Comparison of ENCODE assay signal across 1 cellular context in genomic region chr3:11310258-11310657, GRCh38.
A peak's percentile ranks its signal among the peaks of the same experiment; 100 is the strongest.
TF ChIP-seq lines count a peak whose summit lies in the region.

No MANE protein-coding gene starts in this region.

TF ChIP-seq in K562, 482 proteins besides CTCF, POLR2A, EP300 and RAD21 (continued from another document):
- TF ChIP-seq NEUROD1 (IDR thresholded peaks at IDR 0.05; ENCODE audit: borderline replicate concordance, low read depth, low read length, partially characterized antibody) (no peak), IRF9 (tag; IDR thresholded peaks at IDR 0.05) (no peak), KLF16 (IDR thresholded peaks at IDR 0.05) (no peak), ZSCAN32 (CRISPR knock-in tag; IDR thresholded peaks at IDR 0.05) (no peak), BDP1 (IDR thresholded peaks at IDR 0.05; ENCODE audit: insufficient read depth, insufficient read length) (no peak), EP400 (IDR thresholded peaks at IDR 0.05) (no peak), DPF2 (IDR thresholded peaks at IDR 0.05) (0 out of 2 replicates have a peak, but pooled peaks have one; percentile 24), RBM39 (optimal IDR thresholded peaks at IDR 0.05; ENCODE audit: low read depth, low read length) (no peak), NFXL1 (CRISPR knock-in tag; IDR thresholded peaks at IDR 0.05) (no peak), BRF1 (IDR thresholded peaks at IDR 0.05; ENCODE audit: borderline replicate concordance, extremely low read depth, insufficient read length) (no peak), KDM1A (IDR thresholded peaks at IDR 0.05) (peak; percentile 28 to 39; a peak in 1 of 4 replicates), NCOA2 (IDR thresholded peaks at IDR 0.05; ENCODE audit: partially characterized antibody in 2 of 2) (no peak), EGR1 (conservative IDR thresholded peaks at IDR 0.05) (0 out of 2 replicates have a peak, but pooled peaks have one; percentile 22), TEAD4 (IDR thresholded peaks at IDR 0.05; ENCODE audit: low read length) (peak; percentile 64), TEAD4 (CRISPR knock-in tag; IDR thresholded peaks at IDR 0.05; ENCODE audit: borderline replicate concordance) (no peak), ZBTB9 (CRISPR knock-in tag; IDR thresholded peaks at IDR 0.05) (no peak), E2F3 (CRISPR knock-in tag; IDR thresholded peaks at IDR 0.05) (no peak), SIN3A (IDR thresholded peaks at IDR 0.05; ENCODE audit: borderline replicate concordance in 2 of 2, control insufficient read depth in 1 of 2, low read depth in 2 of 2, low read length in 2 of 2) (no peak), MAZ (CRISPR knock-in tag; conservative IDR thresholded peaks at IDR 0.05 in 1 of 2, IDR thresholded peaks at IDR 0.05 in 1 of 2) (no peak), ARID1B (IDR thresholded peaks at IDR 0.05) (peak; percentile 71), ZNF77 (CRISPR knock-in tag; IDR thresholded peaks at IDR 0.05) (no peak), NR1H2 (CRISPR knock-in tag; IDR thresholded peaks at IDR 0.05) (no peak), ARID4B (CRISPR knock-in tag; IDR thresholded peaks at IDR 0.05) (no peak), NFE2 (IDR thresholded peaks at IDR 0.05; ENCODE audit: low read depth) (no peak), ILK (tag; IDR thresholded peaks at IDR 0.05; ENCODE audit: borderline replicate concordance, low read depth) (no peak), FOSL1 (tag; conservative IDR thresholded peaks at IDR 0.05) (no peak), CTCFL (IDR thresholded peaks at IDR 0.05; ENCODE audit: borderline replicate concordance, insufficient read depth, low read depth, low read length, poor library complexity, severe bottlenecking) (no peak)
TF ChIP-seq in K562: peak in this region for 10.
